28 cellular contexts compared by ENCODE assay signal in the genomic region with DNA sequence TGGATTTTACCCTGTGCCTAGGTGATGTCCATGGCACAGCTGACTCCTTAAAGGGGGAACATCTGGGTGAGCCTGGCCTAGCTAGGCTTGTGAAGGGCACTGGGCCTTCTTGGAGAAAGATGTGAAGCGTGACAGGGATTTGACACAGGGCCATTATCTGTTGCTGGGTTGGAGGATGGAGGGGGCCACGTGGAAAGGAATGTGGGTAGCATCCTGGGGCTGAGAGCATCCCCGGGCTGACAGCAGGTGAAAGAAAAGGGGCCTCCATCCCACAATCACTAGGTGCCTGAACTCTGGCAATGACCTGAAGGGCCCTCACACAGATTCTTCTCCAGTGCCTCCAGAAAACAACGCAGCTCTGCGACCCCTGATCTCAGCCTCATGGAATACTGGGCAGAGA.
DNase-seq lines count a peak whose midpoint lies in the region; ATAC-seq, FAIRE-seq and TF ChIP-seq lines count a peak whose summit lies in the region.
"Had no signal": no experiment of that assay in that cellular context is flagged by ENCODE, and none has a peak within 500 bp of the region (broad histone marks: within the 10 kb centered on the region; RNA-seq: fewer than 3 reads in every experiment).

No MANE protein-coding gene starts in this region.

- H3K79me2 ChIP-seq in HepG2 (ENCODE audit: insufficient read depth, low read length), result no peaks in the 10 kb centered on the region

- TF ChIP-seq POLR2A in HepG2 (IDR thresholded peaks at IDR 0.05; ENCODE audit: insufficient read depth in 1 of 2, low read depth in 2 of 2, low read length in 2 of 2), result no peak
- no peak for TF ChIP-seq POLR2A in right lobe of liver (IDR thresholded peaks at IDR 0.05)
- TF ChIP-seq POLR2A in heart left ventricle (IDR thresholded peaks at IDR 0.05), result no peak

- no peak for TF ChIP-seq CTCF in HepG2 (CRISPR knock-in tag; IDR thresholded peaks at IDR 0.05)
- TF ChIP-seq CTCF in right lobe of liver (IDR thresholded peaks at IDR 0.05), result no peak
- TF ChIP-seq CTCF in neutrophil (IDR thresholded peaks at IDR 0.05), result no peak
- no peak for TF ChIP-seq CTCF in progenitor cell of endocrine pancreas (IDR thresholded peaks at IDR 0.05; ENCODE audit: unreplicated experiment)
- TF ChIP-seq CTCF in heart left ventricle (IDR thresholded peaks at IDR 0.05), result no peak

- intact Hi-C loops in HepG2 (cut with micrococcal nuclease; ENCODE audit: unreplicated experiment) (no loop called here), right lobe of liver (cut with DNase I) (no loop called here), heart left ventricle (cut with DNase I) (no loop called here)

- no peak for TF ChIP-seq EP300 in HepG2 (IDR thresholded peaks at IDR 0.05; ENCODE audit: low read depth in 2 of 2, low read length in 2 of 2)
- TF ChIP-seq EP300 in HepG2 (CRISPR knock-in tag; IDR thresholded peaks at IDR 0.05; ENCODE audit: borderline replicate concordance), result no peak

- in situ Hi-C loops in HepG2 (cut with HindIII; ENCODE audit: extremely low pct_ligation_motif_present, low pct_unique_long_range_greater_than_20kb), result no loop called here

- no peaks in the 10 kb centered on the region for H4K20me1 ChIP-seq in HepG2 (ENCODE audit: insufficient read depth, low read length)

- no TSS peak for BruUV-seq in HepG2 (replicated peaks; lab: Mats Ljungman, UMichigan)

- no peak overlapping the region for H2AFZ ChIP-seq in HepG2 (ENCODE audit: low read length)

- 85% methylated on average over 5 of the region's 5 CpGs for WGBS in HepG2 (ENCODE audit: low lambda C conversion rate)
- 94% methylated on average over 2 of the region's 5 CpGs for WGBS in right lobe of liver (ENCODE audit: insufficient coverage, low coverage, low lambda C conversion rate, missing lambda C conversion rate)
- WGBS in heart left ventricle, 4 donors, result 94 to 97% (median 95%) methylated on average over 5 of the region's 5 CpGs

- DNase-seq in HepG2 (ENCODE audit: low spot score) (no peak), right lobe of liver (no peak), islet precursor cell (peak; percentile 37), NCI-H82 (lab: John Stamatoyannopoulos, UW) (no peak), progenitor cell of endocrine pancreas (ENCODE audit: low spot score, unreplicated experiment) (no peak), heart left ventricle (no peak)
- DNase-seq in stimulated activated CD4-positive, alpha-beta T cell treated with anti-CD3 and anti-CD28 coated beads, Interleukin-4, amount 100 ng/mL, for 24 hours, result no peak
- DNase-seq: 8988T; ACHN; CD4-positive, CD25-positive, alpha-beta regulatory T cell; COR-L47; DMS79 treated with DMSO at 0.1 percent for 48 hours; GF-D8; GOT3; HFFc6; KBM-7; MG63; NCI-H1105 treated with DMSO at 0.1 percent for 48 hours; NCI-H2029; NCI-H446; NCI-H524 treated with DMSO at 0.1 percent for 48 hours; NCI-H774; NK-92 treated with Interleukin-12 subunit alpha and Interleukin-12 subunit beta, amount 100 ng/mL, for 24 hours; PC-3; SJCRH30 had no signal

- no peaks in the 10 kb centered on the region for H3K27me3 Mint-ChIP-seq in progenitor cell of endocrine pancreas
- H3K27me3 Mint-ChIP-seq: CD4-positive, CD25-positive, alpha-beta regulatory T cell had no signal

- H3K9me3 ChIP-seq in HepG2 (ENCODE audit: low read length), result no peaks in the 10 kb centered on the region
- no peaks in the 10 kb centered on the region for H3K9me3 ChIP-seq in right lobe of liver
- H3K9me3 ChIP-seq in neutrophil, result no peaks in the 10 kb centered on the region
- no peaks in the 10 kb centered on the region for H3K9me3 ChIP-seq in heart left ventricle
- H3K9me3 ChIP-seq: MG63, SJCRH30 had no signal

- ATAC-seq in HepG2, result no peak
- no peak for ATAC-seq in right lobe of liver
- ATAC-seq in heart left ventricle, result no peak
- ATAC-seq: PC-3 had no signal

- H3K27me3 ChIP-seq in HepG2 (ENCODE audit: control insufficient read depth in 1 of 2, insufficient read depth in 2 of 2, low read length in 2 of 2) (no peaks in the 10 kb centered on the region), right lobe of liver (no peaks in the 10 kb centered on the region), neutrophil (no peaks in the 10 kb centered on the region), heart left ventricle (no peaks in the 10 kb centered on the region)
- H3K27me3 ChIP-seq: MG63, SJCRH30 had no signal

- H3K27ac ChIP-seq in HepG2 (ENCODE audit: extremely low read length, insufficient read depth, low read length) (no peak overlapping the region), right lobe of liver (no peak overlapping the region), neutrophil (peak overlapping the region; percentile 18), heart left ventricle (no peak overlapping the region)
- H3K27ac ChIP-seq: SJCRH30 had no signal

- H3K4me3 Mint-ChIP-seq in progenitor cell of endocrine pancreas (ENCODE audit: low read depth), result no peak overlapping the region
- H3K4me3 Mint-ChIP-seq: CD4-positive, CD25-positive, alpha-beta regulatory T cell; HFFc6 had no signal

- no peak for TF ChIP-seq RAD21 in HepG2 (CRISPR knock-in tag; IDR thresholded peaks at IDR 0.05)

- no peaks in the 10 kb centered on the region for H3K36me3 ChIP-seq in HepG2 (replicated peaks in 1 of 2; ENCODE audit: control insufficient read depth in 1 of 2, insufficient read depth in 2 of 2, low read length in 2 of 2)
- no peaks in the 10 kb centered on the region for H3K36me3 ChIP-seq in right lobe of liver
- H3K36me3 ChIP-seq in neutrophil, result peaks cover 2% of the 10 kb centered on the region
- peaks cover 0 to 2% (median 0%) of the 10 kb centered on the region in 9 donors for H3K36me3 ChIP-seq in heart left ventricle
- H3K36me3 ChIP-seq: HAP-1, MG63, SJCRH30 had no signal

- H3K4me3 ChIP-seq in HepG2 (replicated peaks in 1 of 3; ENCODE audit: insufficient read depth in 1 of 3, low read depth in 2 of 3, low read length in 3 of 3) (no peak overlapping the region), right lobe of liver (no peak overlapping the region), neutrophil (ENCODE audit: low read depth in 1 of 2, low read length in 1 of 2) (no peak overlapping the region), heart left ventricle (no peak overlapping the region)
- H3K4me3 ChIP-seq: HAP-1, MG63, SJCRH30 had no signal

- no peak overlapping the region for H3K4me2 ChIP-seq in HepG2 (ENCODE audit: low read depth, low read length)

- CTCF ChIA-PET in HepG2 (lab: Yijun Ruan, JAX; ENCODE audit: low intra/inter-chr PET ratio, low total read pairs), result no interaction called here

- H3K9ac ChIP-seq in HepG2 (ENCODE audit: insufficient read depth, low read depth, low read length), result no peak overlapping the region

- no peak for FAIRE-seq in HepG2 (lab: Jason Lieb, UNC)
- FAIRE-seq: GM12891 had no signal

- H3K9me3 Mint-ChIP-seq in progenitor cell of endocrine pancreas (ENCODE audit: low read depth), result no peaks in the 10 kb centered on the region
- H3K9me3 Mint-ChIP-seq: CD4-positive, CD25-positive, alpha-beta regulatory T cell; HFFc6 had no signal

- H3K4me1 Mint-ChIP-seq in progenitor cell of endocrine pancreas (ENCODE audit: low read depth), result peaks cover 12% of the 10 kb centered on the region

- H3K4me1 ChIP-seq in HepG2 (ENCODE audit: insufficient read depth, low read length), result peaks cover 12% of the 10 kb centered on the region
- peaks cover 0 to 9% (median 0%) of the 10 kb centered on the region in 4 donors for H3K4me1 ChIP-seq in right lobe of liver
- peaks cover 62 to 65% of the 10 kb centered on the region in 2 experiments for H3K4me1 ChIP-seq in neutrophil (ENCODE audit: control insufficient read depth in 1 of 2, insufficient read depth in 1 of 2, low read depth in 1 of 2, low read length in 1 of 2)
- H3K4me1 ChIP-seq in heart left ventricle, result peaks cover 0 to 38% (median 10%) of the 10 kb centered on the region in 12 donors
- H3K4me1 ChIP-seq: HAP-1, SJCRH30 had no signal

- POLR2A ChIA-PET in HepG2 (lab: Yijun Ruan, JAX), result no interaction called here

- H3K36me3 Mint-ChIP-seq in progenitor cell of endocrine pancreas (ENCODE audit: insufficient read depth), result peaks cover 7% of the 10 kb centered on the region

- H3K27ac Mint-ChIP-seq in progenitor cell of endocrine pancreas, result no peak overlapping the region
- H3K27ac Mint-ChIP-seq: HFFc6 had no signal

TF ChIP-seq in HepG2, 621 proteins besides CTCF, POLR2A, EP300 and RAD21:
- TF ChIP-seq ZNF543 (CRISPR knock-in tag; IDR thresholded peaks at IDR 0.05) (peak; percentile 95), HNRNPLL (IDR thresholded peaks at IDR 0.05; ENCODE audit: low read depth, low read length, poor library complexity, severe bottlenecking) (no peak)
